In genomic region chr21:36859744-36860501, GRCh38 we compare ENCODE assay signal across 8 cellular contexts.
A peak's percentile ranks its signal among the peaks of the same experiment; 100 is the strongest.
DNase-seq lines count a peak whose midpoint lies in the region; ATAC-seq and TF ChIP-seq lines count a peak whose summit lies in the region.

No MANE protein-coding gene starts in this region.

- no peaks in the 10 kb centered on the region for H3K27me3 Mint-ChIP-seq in activated CD4-positive, alpha-beta T cell treated with anti-CD3 and anti-CD28 coated beads for 36 hours
- H3K27me3 Mint-ChIP-seq in activated naive CD4-positive, alpha-beta T cell treated with anti-CD3 and anti-CD28 coated beads for 36 hours (ENCODE audit: low read depth): no peaks in the 10 kb centered on the region

- intact Hi-C loops in activated CD4-positive, alpha-beta T cell treated with anti-CD3 and anti-CD28 coated beads for 36 hours (cut with DNase I, micrococcal nuclease): no loop called here
- intact Hi-C loops in activated naive CD4-positive, alpha-beta T cell treated with anti-CD3 and anti-CD28 coated beads for 36 hours (cut with micrococcal nuclease): no loop called here
- intact Hi-C loops in stomach (cut with DNase I; ENCODE audit: low total_unique reads): no loop called here

- peaks cover 4 to 24% (median 18%) of the 10 kb centered on the region in 4 donors for H3K4me1 ChIP-seq in stomach

- WGBS in stomach, 5 donors: 66 to 73% (median 69%) methylated on average over 8 of the region's 8 CpGs

- peaks cover 3% of the 10 kb centered on the region for H3K36me3 Mint-ChIP-seq in activated CD4-positive, alpha-beta T cell treated with anti-CD3 and anti-CD28 coated beads for 36 hours (ENCODE audit: low read depth)
- no peaks in the 10 kb centered on the region for H3K36me3 Mint-ChIP-seq in activated naive CD4-positive, alpha-beta T cell treated with anti-CD3 and anti-CD28 coated beads for 36 hours (ENCODE audit: low read depth)

- TF ChIP-seq POLR2A in stomach (IDR thresholded peaks at IDR 0.05): no peak

- no peak overlapping the region for H3K27ac Mint-ChIP-seq in activated CD4-positive, alpha-beta T cell treated with anti-CD3 and anti-CD28 coated beads for 36 hours
- no peak overlapping the region for H3K27ac Mint-ChIP-seq in activated naive CD4-positive, alpha-beta T cell treated with anti-CD3 and anti-CD28 coated beads for 36 hours

- no peak overlapping the region for H3K4me3 ChIP-seq in stomach

- DNase-seq in activated CD4-positive, alpha-beta T cell treated with anti-CD3 and anti-CD28 coated beads for 36 hours: peak; percentile 50
- DNase-seq in activated CD4-positive, alpha-beta T cell treated with anti-CD3 and anti-CD28 coated beads for 4 hours: no peak
- DNase-seq in NCI-H69 (lab: John Stamatoyannopoulos, UW): peak; percentile 69
- DNase-seq in activated naive CD4-positive, alpha-beta T cell treated with anti-CD3 and anti-CD28 coated beads for 36 hours: peak; percentile 46
- DNase-seq in iris pigment epithelial cell (ENCODE audit: low read depth): peak; percentile 85
- peak; percentile 72 for DNase-seq in stomach

- H3K4me3 Mint-ChIP-seq in activated CD4-positive, alpha-beta T cell treated with anti-CD3 and anti-CD28 coated beads for 36 hours: no peak overlapping the region
- no peak overlapping the region for H3K4me3 Mint-ChIP-seq in activated naive CD4-positive, alpha-beta T cell treated with anti-CD3 and anti-CD28 coated beads for 36 hours

- POLR2A ChIA-PET in activated CD4-positive, alpha-beta T cell treated with anti-CD3 and anti-CD28 coated beads for 36 hours (lab: Charles Lee): no interaction called here

- peaks cover 16% of the 10 kb centered on the region for H3K4me1 Mint-ChIP-seq in activated CD4-positive, alpha-beta T cell treated with anti-CD3 and anti-CD28 coated beads for 36 hours
- peaks cover 7% of the 10 kb centered on the region for H3K4me1 Mint-ChIP-seq in activated naive CD4-positive, alpha-beta T cell treated with anti-CD3 and anti-CD28 coated beads for 36 hours (ENCODE audit: low read depth)

- no peak for TF ChIP-seq CTCF in stomach (IDR thresholded peaks at IDR 0.05)

- no peak for TF ChIP-seq EP300 in stomach (IDR thresholded peaks at IDR 0.05)

- H3K9me3 ChIP-seq in stomach: no peaks in the 10 kb centered on the region

- H3K27me3 ChIP-seq in stomach: no peaks in the 10 kb centered on the region

- H3K36me3 ChIP-seq in stomach: peaks cover 0 to 5% (median 0%) of the 10 kb centered on the region in 4 donors

- CTCF ChIA-PET in activated CD4-positive, alpha-beta T cell treated with anti-CD3 and anti-CD28 coated beads for 36 hours (lab: Charles Lee): no interaction called here
- CTCF ChIA-PET in activated naive CD4-positive, alpha-beta T cell treated with anti-CD3 and anti-CD28 coated beads for 36 hours (lab: Charles Lee): interaction anchor here (0.7 kb wide), 1 partner anchor 51 kb away, joined by 3 read pairs; no protein-coding TSS in a partner anchor

- H3K27ac ChIP-seq in stomach: peak overlapping the region; percentile 5 to 44 (median 42)

- peak; percentile 74 for ATAC-seq in activated CD4-positive, alpha-beta T cell treated with anti-CD3 and anti-CD28 coated beads for 36 hours
- ATAC-seq in GM19328 (IDR thresholded peaks at IDR 0.05; ENCODE audit: unreplicated experiment) (no peak), GM19463 (IDR thresholded peaks at IDR 0.05; ENCODE audit: unreplicated experiment) (no peak)

- no peaks in the 10 kb centered on the region for H3K9me3 Mint-ChIP-seq in activated CD4-positive, alpha-beta T cell treated with anti-CD3 and anti-CD28 coated beads for 36 hours (ENCODE audit: low read depth)
- H3K9me3 Mint-ChIP-seq in activated naive CD4-positive, alpha-beta T cell treated with anti-CD3 and anti-CD28 coated beads for 36 hours: no peaks in the 10 kb centered on the region

Comparison
In these comparisons a context has a peak if more than half of its experiments do, and no peak if none do; other contexts are left out.
1. DNase-seq: peak in activated CD4-positive, alpha-beta T cell treated with anti-CD3 and anti-CD28 coated beads for 36 hours (single experiment), NCI-H69 (single experiment), activated naive CD4-positive, alpha-beta T cell treated with anti-CD3 and anti-CD28 coated beads for 36 hours (single experiment), iris pigment epithelial cell (single experiment) and stomach (single experiment); none in activated CD4-positive, alpha-beta T cell treated with anti-CD3 and anti-CD28 coated beads for 4 hours (0 of 2).